In the genomic region with DNA sequence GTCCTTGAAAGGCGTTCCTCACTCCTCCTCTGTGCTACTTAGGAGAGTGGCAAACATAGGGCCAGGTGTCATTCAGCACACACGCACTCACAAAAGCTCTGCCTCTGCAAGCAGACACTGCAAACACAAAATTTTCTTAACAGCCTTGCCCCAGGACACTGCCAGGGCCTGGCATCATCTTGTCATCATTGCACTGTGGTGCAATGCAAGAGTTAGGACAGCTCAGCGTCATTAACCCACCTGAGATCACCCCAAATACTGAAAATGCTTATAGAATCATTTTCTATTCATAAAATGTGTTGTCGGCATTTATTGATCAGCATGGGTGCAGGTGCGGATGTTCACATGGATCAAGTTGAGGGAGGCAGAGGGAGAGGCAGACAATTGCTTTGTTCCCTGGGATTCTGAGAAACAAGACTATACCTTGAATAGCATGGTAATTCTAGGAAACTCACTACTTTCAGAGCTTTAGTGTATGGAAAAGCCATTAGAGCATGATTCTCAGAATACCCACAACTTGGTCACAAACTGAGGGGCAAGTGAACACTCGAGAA, we compare ENCODE assay signal across 37 cellular contexts. TPM values are rescaled to one million over a fixed set of nuclear protein-coding genes. Genes with fewer than 3 reads are reported as not detected.
DNase-seq lines count a peak whose midpoint lies in the region; ATAC-seq and FAIRE-seq lines count a peak whose summit lies in the region.
"Had no signal": no experiment of that assay in that cellular context is flagged by ENCODE, and none has a peak within 500 bp of the region (broad histone marks: within the 10 kb centered on the region; RNA-seq: fewer than 3 reads in every experiment).

No MANE protein-coding gene starts in this region.

- no peaks in the 10 kb centered on the region for H3K36me3 ChIP-seq in mesenchymal stem cell (ENCODE audit: control insufficient read depth in 1 of 2, insufficient read depth in 2 of 2, low read depth in 1 of 2, low read length in 2 of 2)
- H3K36me3 ChIP-seq: BLaER1, esophagus muscularis mucosa, sigmoid colon, SJSA1, transverse colon had no signal

- H4K8ac ChIP-seq in mesenchymal stem cell (ENCODE audit: low read length), result no peak overlapping the region

- ATAC-seq in T-helper 17 cell, result no peak
- peak; percentile 69 for ATAC-seq in activated naive CD8-positive, alpha-beta T cell treated with anti-CD3 and anti-CD28 coated beads, Interleukin-2, amount 50 U/mL, for 24 hours
- ATAC-seq: activated CD4-positive, alpha-beta T cell treated with anti-CD3 and anti-CD28 coated beads for 36 hours; naive thymus-derived CD4-positive, alpha-beta T cell; psoas muscle had no signal

- no peak overlapping the region for H3K14ac ChIP-seq in mesenchymal stem cell (ENCODE audit: low read length in 2 of 2)

- peak overlapping the region; percentile 45 for H3K4me3 Mint-ChIP-seq in activated naive CD4-positive, alpha-beta T cell treated with anti-CD3 and anti-CD28 coated beads, Interleukin-2, amount 10 ng/mL, durations not matched to agents 7 days and 5 days
- no peak overlapping the region for H3K4me3 Mint-ChIP-seq in activated naive CD4-positive, alpha-beta T cell treated with anti-CD3 and anti-CD28 coated beads for 36 hours
- no peak overlapping the region for H3K4me3 Mint-ChIP-seq in T-helper 17 cell
- no peak overlapping the region for H3K4me3 Mint-ChIP-seq in activated naive CD8-positive, alpha-beta T cell treated with anti-CD3 and anti-CD28 coated beads, Interleukin-2, amount 50 U/mL, for 24 hours
- H3K4me3 Mint-ChIP-seq: activated CD4-positive, alpha-beta T cell treated with anti-CD3 and anti-CD28 coated beads for 36 hours; activated T-cell treated with anti-CD3 and anti-CD28 coated beads, Interleukin-2, amount 50 U/mL, for 72 hours; H9 had no signal

- no peak overlapping the region for H3K23ac ChIP-seq in mesenchymal stem cell (ENCODE audit: low read length in 2 of 2)

- no peak overlapping the region for H2BK15ac ChIP-seq in mesenchymal stem cell (ENCODE audit: low read depth, poor library complexity, severe bottlenecking)

- peak; percentile 56 for DNase-seq in activated naive CD4-positive, alpha-beta T cell treated with anti-CD3 and anti-CD28 coated beads, Interleukin-2, amount 10 ng/mL, durations not matched to agents 7 days and 5 days
- no peak for DNase-seq in activated naive CD4-positive, alpha-beta T cell treated with anti-CD3 and anti-CD28 coated beads for 36 hours
- DNase-seq in T-helper 17 cell, result no peak
- DNase-seq in activated naive CD8-positive, alpha-beta T cell treated with anti-CD3 and anti-CD28 coated beads, Interleukin-2, amount 50 U/mL, for 24 hours, result no peak
- DNase-seq in urothelium cell line (ENCODE audit: low spot score), result no peak
- no peak for DNase-seq in mesenchymal stem cell
- DNase-seq in dedifferentiated amniotic fluid mesenchymal stem cell (ENCODE audit: extremely low spot score), result no peak
- DNase-seq: activated CD4-positive, alpha-beta T cell treated with anti-CD3 and anti-CD28 coated beads for 36 hours; activated naive CD4-positive, alpha-beta T cell treated with Interleukin-2 at 50 U/mL for 16 hours; activated T-cell treated with anti-CD3 and anti-CD28 coated beads, Interleukin-2, amount 50 U/mL, for 72 hours; amygdala; dorsolateral prefrontal cortex; foreskin fibroblast; GDM1; H9; head of caudate nucleus; Kasumi-1; midbrain; naive thymus-derived CD4-positive, alpha-beta T cell; NCI-H1417; NCI-H2029; NCI-H345; NCI-H82; psoas muscle; sigmoid colon; stimulated activated CD4-positive, alpha-beta T cell treated with anti-CD3 and anti-CD28 coated beads, Interleukin-12 subunit alpha, Interleukin-12 subunit beta, amount 100 ng/mL, for 4 hours; stimulated activated CD4-positive, alpha-beta T cell treated with anti-CD3 and anti-CD28 coated beads, Interleukin-2, amount 100 ng/mL, for 48 hours; transverse colon had no signal

- CTCF ChIA-PET in activated naive CD4-positive, alpha-beta T cell treated with anti-CD3 and anti-CD28 coated beads, Interleukin-2, amount 10 ng/mL, durations not matched to agents 7 days and 5 days (lab: Charles Lee), result interaction anchor here (0.8 to 1.5 kb wide), 2 partner anchors 9 to 55 kb away, joined by 3 to 6 read pairs; no protein-coding TSS in a partner anchor
- CTCF ChIA-PET in activated naive CD4-positive, alpha-beta T cell treated with anti-CD3 and anti-CD28 coated beads for 36 hours (lab: Charles Lee), result interaction anchor here (1.1 kb wide), 1 partner anchor 20 kb away, joined by 4 read pairs; no protein-coding TSS in a partner anchor

- H2AFZ ChIP-seq in mesenchymal stem cell (ENCODE audit: low read depth, low read length), result no peak overlapping the region

- peaks cover 8% of the 10 kb centered on the region for H3K36me3 Mint-ChIP-seq in activated naive CD4-positive, alpha-beta T cell treated with anti-CD3 and anti-CD28 coated beads, Interleukin-2, amount 10 ng/mL, durations not matched to agents 7 days and 5 days
- peaks cover 5% of the 10 kb centered on the region for H3K36me3 Mint-ChIP-seq in activated naive CD4-positive, alpha-beta T cell treated with anti-CD3 and anti-CD28 coated beads for 36 hours (ENCODE audit: low read depth)
- peaks cover 3% of the 10 kb centered on the region for H3K36me3 Mint-ChIP-seq in T-helper 17 cell (ENCODE audit: low read depth)
- H3K36me3 Mint-ChIP-seq in activated naive CD8-positive, alpha-beta T cell treated with anti-CD3 and anti-CD28 coated beads, Interleukin-2, amount 50 U/mL, for 24 hours (ENCODE audit: low read depth), result no peaks in the 10 kb centered on the region

- H3K9ac ChIP-seq in mesenchymal stem cell (ENCODE audit: low read length), result no peak overlapping the region
- H3K9ac ChIP-seq: BLaER1 had no signal

- H3K4me3 ChIP-seq in mesenchymal stem cell (ENCODE audit: insufficient read depth in 1 of 2, low read depth in 1 of 2, low read length in 2 of 2), result no peak overlapping the region
- H3K4me3 ChIP-seq: BLaER1, dorsolateral prefrontal cortex, esophagus muscularis mucosa, psoas muscle, sigmoid colon, SJSA1, transverse colon had no signal

- 88% methylated on average over 5 of the region's 6 CpGs for WGBS in mesenchymal stem cell

- no peak overlapping the region for H3K4ac ChIP-seq in mesenchymal stem cell (ENCODE audit: low read depth in 1 of 2, low read length in 2 of 2)

- no peak overlapping the region for H3K18ac ChIP-seq in mesenchymal stem cell (ENCODE audit: low read depth in 1 of 2, low read length in 2 of 2)

- H3K27ac Mint-ChIP-seq in activated naive CD4-positive, alpha-beta T cell treated with anti-CD3 and anti-CD28 coated beads, Interleukin-2, amount 10 ng/mL, durations not matched to agents 7 days and 5 days, result peak overlapping the region; percentile 89
- no peak overlapping the region for H3K27ac Mint-ChIP-seq in activated naive CD4-positive, alpha-beta T cell treated with anti-CD3 and anti-CD28 coated beads for 36 hours
- peak overlapping the region; percentile 44 for H3K27ac Mint-ChIP-seq in T-helper 17 cell
- no peak overlapping the region for H3K27ac Mint-ChIP-seq in activated naive CD8-positive, alpha-beta T cell treated with anti-CD3 and anti-CD28 coated beads, Interleukin-2, amount 50 U/mL, for 24 hours
- H3K27ac Mint-ChIP-seq: activated CD4-positive, alpha-beta T cell treated with anti-CD3 and anti-CD28 coated beads for 36 hours; activated T-cell treated with anti-CD3 and anti-CD28 coated beads, Interleukin-2, amount 50 U/mL, for 72 hours; H9 had no signal

- FAIRE-seq in urothelium cell line (lab: Jason Lieb, UNC), result peak; percentile 48
- FAIRE-seq: endometrium, keratinocyte had no signal

- H3K4me1 ChIP-seq in mesenchymal stem cell (ENCODE audit: control insufficient read depth, insufficient read depth, low read depth, low read length), result no peaks in the 10 kb centered on the region
- H3K4me1 ChIP-seq: BLaER1, esophagus muscularis mucosa, psoas muscle, sigmoid colon, SJSA1, transverse colon had no signal

- no peak overlapping the region for H2AK5ac ChIP-seq in mesenchymal stem cell (ENCODE audit: low read length, severe bottlenecking)

- H4K91ac ChIP-seq in mesenchymal stem cell (ENCODE audit: low read length), result no peak overlapping the region

- H3K4me2 ChIP-seq in mesenchymal stem cell (ENCODE audit: low read length, poor library complexity, severe bottlenecking), result no peak overlapping the region
- H3K4me2 ChIP-seq: BLaER1 had no signal

- H3K9me3 ChIP-seq in T-helper 17 cell (ENCODE audit: control insufficient read depth, low read length, poor library complexity, severe bottlenecking) (no peaks in the 10 kb centered on the region), mesenchymal stem cell (ENCODE audit: control insufficient read depth, low read length) (no peaks in the 10 kb centered on the region)
- H3K9me3 ChIP-seq: esophagus muscularis mucosa, SJSA1 had no signal

- no peaks in the 10 kb centered on the region for H3K79me1 ChIP-seq in mesenchymal stem cell (replicated peaks; ENCODE audit: low read length, poor library complexity, severe bottlenecking)

- no peak overlapping the region for H2BK5ac ChIP-seq in mesenchymal stem cell (ENCODE audit: low read depth, low read length, poor library complexity, severe bottlenecking)

- no peak overlapping the region for H3K27ac ChIP-seq in mesenchymal stem cell (ENCODE audit: low read length, poor library complexity, severe bottlenecking)
- H3K27ac ChIP-seq: BLaER1, dorsolateral prefrontal cortex, esophagus muscularis mucosa, HL-60, psoas muscle, RWPE1, sigmoid colon, SJSA1, transverse colon had no signal

- peaks cover 12% of the 10 kb centered on the region for H3K27me3 Mint-ChIP-seq in activated naive CD4-positive, alpha-beta T cell treated with anti-CD3 and anti-CD28 coated beads, Interleukin-2, amount 10 ng/mL, durations not matched to agents 7 days and 5 days
- H3K27me3 Mint-ChIP-seq in activated naive CD4-positive, alpha-beta T cell treated with anti-CD3 and anti-CD28 coated beads for 36 hours (ENCODE audit: low read depth), result peaks cover 12% of the 10 kb centered on the region
- peaks cover 6% of the 10 kb centered on the region for H3K27me3 Mint-ChIP-seq in T-helper 17 cell
- peaks cover 10% of the 10 kb centered on the region for H3K27me3 Mint-ChIP-seq in activated naive CD8-positive, alpha-beta T cell treated with anti-CD3 and anti-CD28 coated beads, Interleukin-2, amount 50 U/mL, for 24 hours

- H3K4me1 Mint-ChIP-seq in activated naive CD4-positive, alpha-beta T cell treated with anti-CD3 and anti-CD28 coated beads, Interleukin-2, amount 10 ng/mL, durations not matched to agents 7 days and 5 days, result peaks cover 46% of the 10 kb centered on the region
- peaks cover 8% of the 10 kb centered on the region for H3K4me1 Mint-ChIP-seq in activated naive CD4-positive, alpha-beta T cell treated with anti-CD3 and anti-CD28 coated beads for 36 hours (ENCODE audit: low read depth)
- peaks cover 13% of the 10 kb centered on the region for H3K4me1 Mint-ChIP-seq in T-helper 17 cell
- H3K4me1 Mint-ChIP-seq in activated naive CD8-positive, alpha-beta T cell treated with anti-CD3 and anti-CD28 coated beads, Interleukin-2, amount 50 U/mL, for 24 hours, result peaks cover 10% of the 10 kb centered on the region
- H3K4me1 Mint-ChIP-seq: activated CD4-positive, alpha-beta T cell treated with anti-CD3 and anti-CD28 coated beads for 36 hours; H9 had no signal

- H3K27me3 ChIP-seq in mesenchymal stem cell (ENCODE audit: control insufficient read depth in 1 of 2, insufficient read depth in 1 of 2, low read length in 2 of 2), result peaks cover 5 to 15% of the 10 kb centered on the region in 2 experiments
- H3K27me3 ChIP-seq: BLaER1, sigmoid colon, SJSA1, transverse colon had no signal

- H3K9me3 Mint-ChIP-seq in activated naive CD4-positive, alpha-beta T cell treated with anti-CD3 and anti-CD28 coated beads, Interleukin-2, amount 10 ng/mL, durations not matched to agents 7 days and 5 days, result peaks cover 10% of the 10 kb centered on the region
- H3K9me3 Mint-ChIP-seq in activated naive CD4-positive, alpha-beta T cell treated with anti-CD3 and anti-CD28 coated beads for 36 hours, result peaks cover 4% of the 10 kb centered on the region
- peaks cover 5% of the 10 kb centered on the region for H3K9me3 Mint-ChIP-seq in activated naive CD8-positive, alpha-beta T cell treated with anti-CD3 and anti-CD28 coated beads, Interleukin-2, amount 50 U/mL, for 24 hours

- intact Hi-C loops in activated naive CD4-positive, alpha-beta T cell treated with anti-CD3 and anti-CD28 coated beads for 36 hours (cut with micrococcal nuclease), result no loop called here

- no peak overlapping the region for H2BK12ac ChIP-seq in mesenchymal stem cell (ENCODE audit: low read length in 2 of 2)

- no peak overlapping the region for H2BK120ac ChIP-seq in mesenchymal stem cell (ENCODE audit: low read depth, low read length)

RNA-seq across cellular contexts. Expression of a gene that starts 3.0 kb away (rescaled TPM):
- total RNA-seq in activated naive CD4-positive, alpha-beta T cell treated with anti-CD3 and anti-CD28 coated beads for 36 hours, result not detected
- total RNA-seq in T-helper 17 cell, result not detected
- polyA plus RNA-seq in mesenchymal stem cell (2013, experiment 1 of 2), result not detected
- not detected for polyA plus RNA-seq in mesenchymal stem cell (2013, experiment 2 of 2)
- total RNA-seq: activated CD4-positive, alpha-beta T cell treated with anti-CD3 and anti-CD28 coated beads for 36 hours; activated T-cell treated with anti-CD3 and anti-CD28 coated beads, Interleukin-2, amount 50 U/mL, for 72 hours; cerebellum; dorsolateral prefrontal cortex; esophagus muscularis mucosa; H9; liver; naive thymus-derived CD4-positive, alpha-beta T cell; psoas muscle; sigmoid colon; SJSA1; transverse colon had no signal
- polyA plus RNA-seq: keratinocyte, liver, psoas muscle, sigmoid colon had no signal

Comparison
In these comparisons a context has a peak if more than half of its experiments do, and no peak if none do; other contexts are left out.
1. H3K27ac Mint-ChIP-seq: peak in activated naive CD4-positive, alpha-beta T cell treated with anti-CD3 and anti-CD28 coated beads, Interleukin-2, amount 10 ng/mL, durations not matched to agents 7 days and 5 days (single experiment) and T-helper 17 cell (single experiment); none in activated naive CD4-positive, alpha-beta T cell treated with anti-CD3 and anti-CD28 coated beads for 36 hours (single experiment) and activated naive CD8-positive, alpha-beta T cell treated with anti-CD3 and anti-CD28 coated beads, Interleukin-2, amount 50 U/mL, for 24 hours (single experiment).